In genomic region chr5:106254784-106255183, GRCh38 we compare ENCODE assay signal across 1 cellular context.
TF ChIP-seq lines count a peak whose summit lies in the region.

No MANE protein-coding gene starts in this region.

TF ChIP-seq in H1, 55 proteins besides CTCF, POLR2A, EP300 and RAD21 (continued from another document):
- TF ChIP-seq JUND (IDR thresholded peaks at IDR 0.05; ENCODE audit: low read length) = peak; percentile 55; the same call in 1 of the 2 replicates
- no peak for TF ChIP-seq NRF1 (IDR thresholded peaks at IDR 0.05; ENCODE audit: low read depth, low read length)
- TF ChIP-seq BRCA1 (IDR thresholded peaks at IDR 0.05; ENCODE audit: low read depth, low read length) = no peak
- TF ChIP-seq NANOG (IDR thresholded peaks at IDR 0.05; ENCODE audit: insufficient read depth, low read depth, low read length, poor library complexity, severe bottlenecking) = peak; percentile 6
- no peak for TF ChIP-seq TAF1 (IDR thresholded peaks at IDR 0.05; ENCODE audit: low read depth, low read length)
- TF ChIP-seq POLR2AphosphoS5 (IDR thresholded peaks at IDR 0.05; ENCODE audit: low read depth, low read length) = no peak
- TF ChIP-seq BACH1 (IDR thresholded peaks at IDR 0.05; ENCODE audit: low read length) = peak; percentile 63
- TF ChIP-seq SRF (IDR thresholded peaks at IDR 0.05; ENCODE audit: low read depth, low read length) = no peak
- TF ChIP-seq SP1 (IDR thresholded peaks at IDR 0.05; ENCODE audit: low read depth, low read length) = no peak
- TF ChIP-seq TEAD4 (IDR thresholded peaks at IDR 0.05; ENCODE audit: low read depth, low read length) = 0 out of 2 replicates have a peak, but pooled peaks have one; percentile 31
- TF ChIP-seq TCF12 (IDR thresholded peaks at IDR 0.05; ENCODE audit: low read depth, low read length) = no peak
- no peak for TF ChIP-seq E2F6 (IDR thresholded peaks at IDR 0.05)
- TF ChIP-seq HDAC2 (IDR thresholded peaks at IDR 0.05; ENCODE audit: borderline replicate concordance in 1 of 2, low read depth in 2 of 2, low read length in 2 of 2) = no peak
